ENCODE assay signal across 12 cellular contexts in the genomic region with DNA sequence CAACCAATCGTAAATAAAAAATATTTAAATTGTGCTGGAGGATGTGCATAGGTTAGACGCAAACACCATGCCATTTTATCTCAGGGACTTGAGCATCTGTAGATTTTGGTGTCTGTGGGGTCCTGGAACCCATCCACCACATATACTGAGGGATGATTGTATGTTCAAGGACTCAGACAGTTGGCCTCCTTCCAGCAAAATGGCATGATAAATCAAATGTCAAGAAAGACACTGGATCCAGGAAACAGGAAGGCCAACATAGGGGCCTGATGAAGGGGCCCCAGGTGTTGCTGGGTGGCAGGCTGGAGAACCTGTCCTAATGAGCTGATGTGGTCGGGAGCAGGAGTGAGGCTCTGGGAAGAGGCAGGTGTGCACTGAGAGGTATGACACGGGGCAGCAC.
"Had no signal": no experiment of that assay in that cellular context is flagged by ENCODE, and none has a peak within 500 bp of the region (broad histone marks: within the 10 kb centered on the region; RNA-seq: fewer than 3 reads in every experiment).

No MANE protein-coding gene starts in this region.

- ATAC-seq: activated CD4-positive, CD25-positive, alpha-beta regulatory T cell treated with anti-CD3 and anti-CD28 coated beads, Interleukin-2, amount 50 U/mL, for 24 hours; activated naive CD4-positive, alpha-beta T cell treated with anti-CD3 and anti-CD28 coated beads, Interleukin-2, amount 50 U/mL, for 72 hours; effector memory CD8-positive, alpha-beta T cell; sciatic nerve had no signal

- DNase-seq: activated T-cell treated with anti-CD3 and anti-CD28 coated beads, Interleukin-2, amount 50 U/mL, for 1 hour; amygdala; brain microvascular endothelial cell; effector memory CD8-positive, alpha-beta T cell; hippocampal formation; kidney glomerular epithelial cell; spleen; stimulated activated naive CD4-positive, alpha-beta T cell; substantia nigra had no signal
